2 cellular contexts compared by ENCODE assay signal in genomic region chr2:20215183-20216040, GRCh38.
TF ChIP-seq lines count a peak whose summit lies in the region.

No MANE protein-coding gene starts in this region.

TF ChIP-seq in HepG2, 621 proteins besides CTCF, POLR2A, EP300 and RAD21 (continues in another document):
- TF ChIP-seq ZNF607 (CRISPR knock-in tag; IDR thresholded peaks at IDR 0.05; ENCODE audit: borderline replicate concordance) (no peak), ZNF556 (CRISPR knock-in tag; IDR thresholded peaks at IDR 0.05; ENCODE audit: borderline replicate concordance) (peak; percentile 94; the same call in 1 of the 2 replicates), SRY (CRISPR knock-in tag; IDR thresholded peaks at IDR 0.05) (no peak), CHD4 (IDR thresholded peaks at IDR 0.05; ENCODE audit: borderline replicate concordance, low read length) (peak; percentile 99), ZNF891 (CRISPR knock-in tag; IDR thresholded peaks at IDR 0.05) (no peak), ARNT2 (CRISPR knock-in tag; IDR thresholded peaks at IDR 0.05; ENCODE audit: low read depth) (peak; percentile 38; the same call in 1 of the 2 replicates), DR1 (CRISPR knock-in tag; IDR thresholded peaks at IDR 0.05) (no peak), ZNF790 (CRISPR knock-in tag; IDR thresholded peaks at IDR 0.05; ENCODE audit: borderline replicate concordance) (no peak), ZNF737 (CRISPR knock-in tag; IDR thresholded peaks at IDR 0.05; ENCODE audit: borderline replicate concordance) (no peak), ZNF780A (CRISPR knock-in tag; IDR thresholded peaks at IDR 0.05) (peak; percentile 14; the same call in 1 of the 2 replicates), RNF219 (CRISPR knock-in tag; IDR thresholded peaks at IDR 0.05) (no peak), PHF21A (CRISPR knock-in tag; IDR thresholded peaks at IDR 0.05) (peak; percentile 96), ZSCAN21 (CRISPR knock-in tag; IDR thresholded peaks at IDR 0.05; ENCODE audit: borderline replicate concordance) (peak; percentile 95), NR3C1 (CRISPR knock-in tag; IDR thresholded peaks at IDR 0.05) (no peak), ZGPAT (CRISPR knock-in tag; IDR thresholded peaks at IDR 0.05) (peak; percentile 80; the same call in 1 of the 2 replicates), TBP (CRISPR knock-in tag; IDR thresholded peaks at IDR 0.05) (no peak), AGO1 (IDR thresholded peaks at IDR 0.05; ENCODE audit: low read depth, low read length, poor library complexity, severe bottlenecking) (no peak), MXD3 (CRISPR knock-in tag; IDR thresholded peaks at IDR 0.05) (peak; percentile 31; the same call in 1 of the 2 replicates), ATRX (CRISPR knock-in tag; IDR thresholded peaks at IDR 0.05; ENCODE audit: borderline replicate concordance) (no peak), REST (IDR thresholded peaks at IDR 0.05; ENCODE audit: borderline replicate concordance in 1 of 2, low read depth in 1 of 2, low read length in 2 of 2) (peak in 1 of 2 experiments; percentile 53; a peak in 1 of 4 replicates), JUNB (CRISPR knock-in tag; IDR thresholded peaks at IDR 0.05; ENCODE audit: borderline replicate concordance) (no peak)

TF ChIP-seq in GM23338, 12 proteins besides CTCF, POLR2A, EP300 and RAD21:
- no peak for TF ChIP-seq EZH2 (IDR thresholded peaks at IDR 0.05; ENCODE audit: low read depth, unreplicated experiment)
- no peak for TF ChIP-seq CREB1 (CRISPR knock-in tag; IDR thresholded peaks at IDR 0.05; ENCODE audit: low read depth)
- no peak for TF ChIP-seq ZNF462 (CRISPR knock-in tag; IDR thresholded peaks at IDR 0.05)
- no peak for TF ChIP-seq ETS1 (IDR thresholded peaks at IDR 0.05)
- no peak for TF ChIP-seq POLR2AphosphoS5 (IDR thresholded peaks at IDR 0.05; ENCODE audit: low read depth)
- no peak for TF ChIP-seq JUNB (IDR thresholded peaks at IDR 0.05; ENCODE audit: unreplicated experiment)
- TF ChIP-seq EZH2phosphoT487 (IDR thresholded peaks at IDR 0.05; ENCODE audit: unreplicated experiment): no peak
- no peak for TF ChIP-seq ZNF114 (CRISPR knock-in tag; IDR thresholded peaks at IDR 0.05)
- no peak for TF ChIP-seq STAT1 (IDR thresholded peaks at IDR 0.05; ENCODE audit: unreplicated experiment)
- no peak for TF ChIP-seq REST (IDR thresholded peaks at IDR 0.05; ENCODE audit: unreplicated experiment)
- TF ChIP-seq ZNF331 (CRISPR knock-in tag; IDR thresholded peaks at IDR 0.05; ENCODE audit: low read depth): no peak
- no peak for TF ChIP-seq NANOG (IDR thresholded peaks at IDR 0.05; ENCODE audit: borderline replicate concordance)
